Comparison of ENCODE assay signal across 1 cellular context in genomic region chr16:55753145-55753631, GRCh38.
TF ChIP-seq lines count a peak whose summit lies in the region.

No MANE protein-coding gene starts in this region.

TF ChIP-seq in HCT116, 20 proteins besides CTCF, POLR2A, EP300 and RAD21:
- TF ChIP-seq FOSL1 (IDR thresholded peaks at IDR 0.05; ENCODE audit: low read depth): peak; percentile 46; the same call in 1 of the 2 replicates
- TF ChIP-seq JUND (IDR thresholded peaks at IDR 0.05): peak; percentile 28; the same call in 1 of the 2 replicates
- peak; percentile 18; the same call in 1 of the 2 replicates for TF ChIP-seq SP1 (IDR thresholded peaks at IDR 0.05; ENCODE audit: low read depth)
